In genomic region chr7:121180436-121181063, GRCh38 we compare ENCODE assay signal across 14 cellular contexts.
DNase-seq lines count a peak whose midpoint lies in the region; ATAC-seq and TF ChIP-seq lines count a peak whose summit lies in the region.
"Had no signal": no experiment of that assay in that cellular context is flagged by ENCODE, and none has a peak within 500 bp of the region (broad histone marks: within the 10 kb centered on the region; RNA-seq: fewer than 3 reads in every experiment).

No MANE protein-coding gene starts in this region.

- WGBS in spleen, 5 donors: 66 to 77% (median 72%) methylated on average over 4 of the region's 4 CpGs

- H3K27me3 ChIP-seq in spleen (replicated peaks in 1 of 7) (no peaks in the 10 kb centered on the region), MG63 (no peaks in the 10 kb centered on the region)
- H3K27me3 ChIP-seq: upper lobe of right lung had no signal

- intact Hi-C loops in spleen (cut with DNase I; ENCODE audit: low total_unique reads): no loop called here

- H3K36me3 Mint-ChIP-seq in type B pancreatic cell: no peaks in the 10 kb centered on the region
- H3K36me3 Mint-ChIP-seq: activated naive CD4-positive, alpha-beta T cell treated with anti-CD3 and anti-CD28 coated beads, Interleukin-2, amount 50 U/mL, for 24 hours; natural killer cell treated with Interleukin-12 subunit alpha and Interleukin-12 subunit beta and Interleukin-15 and Interleukin-18, amount 100 ng/mL, for 72 hours had no signal

- no peak for DNase-seq in activated CD4-positive, CD25-positive, alpha-beta regulatory T cell (lab: John Stamatoyannopoulos, UW)
- DNase-seq in spleen (no peak), type B pancreatic cell (ENCODE audit: extremely low spot score, unreplicated experiment) (no peak), MG63 (no peak), caudate nucleus (lab: John Stamatoyannopoulos, UW) (no peak)
- DNase-seq: 8988T; stimulated activated CD4-positive, alpha-beta T cell treated with anti-CD3 and anti-CD28 coated beads, Interleukin-4, amount 100 ng/mL, for 24 hours; upper lobe of right lung had no signal

- TF ChIP-seq CTCF in spleen (IDR thresholded peaks at IDR 0.05 in 8 of 11, conservative IDR thresholded peaks at IDR 0.05 in 3 of 11) (no peak), type B pancreatic cell (conservative IDR thresholded peaks at IDR 0.05) (no peak)

- H3K9me3 ChIP-seq in spleen (no peaks in the 10 kb centered on the region), MG63 (no peaks in the 10 kb centered on the region)
- H3K9me3 ChIP-seq: upper lobe of right lung had no signal

- TF ChIP-seq POLR2A in spleen (IDR thresholded peaks at IDR 0.05): no peak

- H3K27ac Mint-ChIP-seq in type B pancreatic cell: no peak overlapping the region
- H3K27ac Mint-ChIP-seq: activated naive CD4-positive, alpha-beta T cell treated with anti-CD3 and anti-CD28 coated beads, Interleukin-2, amount 50 U/mL, for 24 hours; natural killer cell treated with Interleukin-12 subunit alpha and Interleukin-12 subunit beta and Interleukin-15 and Interleukin-18, amount 100 ng/mL, for 72 hours had no signal

- H3K36me3 ChIP-seq in spleen: no peaks in the 10 kb centered on the region
- no peaks in the 10 kb centered on the region for H3K36me3 ChIP-seq in MG63
- H3K36me3 ChIP-seq: upper lobe of right lung had no signal

- H3K4me3 ChIP-seq in spleen (no peak overlapping the region), MG63 (no peak overlapping the region)
- H3K4me3 ChIP-seq: upper lobe of right lung had no signal

- H3K4me1 ChIP-seq in spleen: peaks cover 0 to 87% (median 40%) of the 10 kb centered on the region in 6 donors
- H3K4me1 ChIP-seq: upper lobe of right lung had no signal

- H3K4me1 Mint-ChIP-seq in type B pancreatic cell (ENCODE audit: unreplicated experiment): peaks cover 3% of the 10 kb centered on the region
- H3K4me1 Mint-ChIP-seq: activated naive CD4-positive, alpha-beta T cell treated with anti-CD3 and anti-CD28 coated beads, Interleukin-2, amount 50 U/mL, for 24 hours had no signal

- H3K27ac ChIP-seq in spleen (peak overlapping the region; percentile 17 to 81 (median 70)), caudate nucleus (ENCODE audit: low read depth, low read length) (no peak overlapping the region)
- H3K27ac ChIP-seq: upper lobe of right lung, VCaP had no signal

- H3K9me3 Mint-ChIP-seq in type B pancreatic cell: no peaks in the 10 kb centered on the region
- H3K9me3 Mint-ChIP-seq: activated naive CD4-positive, alpha-beta T cell treated with anti-CD3 and anti-CD28 coated beads, Interleukin-2, amount 50 U/mL, for 24 hours had no signal

- no peaks in the 10 kb centered on the region for H3K27me3 Mint-ChIP-seq in type B pancreatic cell

- peak; percentile 44 to 49 for ATAC-seq in activated CD4-positive, CD25-positive, alpha-beta regulatory T cell treated with anti-CD3 and anti-CD28 coated beads, Interleukin-2, amount 50 U/mL, for 24 hours
- ATAC-seq in GM21825 (IDR thresholded peaks at IDR 0.05; ENCODE audit: unreplicated experiment): peak; percentile 97
- ATAC-seq in HG03432 (IDR thresholded peaks at IDR 0.05; ENCODE audit: unreplicated experiment): peak; percentile 96
- ATAC-seq: natural killer cell treated with Interleukin-12 subunit alpha and Interleukin-12 subunit beta and Interleukin-15 and Interleukin-18, amount 100 ng/mL, for 72 hours; upper lobe of right lung had no signal

- H3K4me3 Mint-ChIP-seq in type B pancreatic cell: no peak overlapping the region
- H3K4me3 Mint-ChIP-seq: activated naive CD4-positive, alpha-beta T cell treated with anti-CD3 and anti-CD28 coated beads, Interleukin-2, amount 50 U/mL, for 24 hours; natural killer cell treated with Interleukin-12 subunit alpha and Interleukin-12 subunit beta and Interleukin-15 and Interleukin-18, amount 100 ng/mL, for 72 hours had no signal

Comparison
In these comparisons a context has a peak if more than half of its experiments do, and no peak if none do; other contexts are left out.
1. ATAC-seq: peak in every context shown above with its lines; median percentile 97 in GM21825; 96 in HG03432; 46 in activated CD4-positive, CD25-positive, alpha-beta regulatory T cell treated with anti-CD3 and anti-CD28 coated beads, Interleukin-2, amount 50 U/mL, for 24 hours.